Comparison of ENCODE assay signal across 8 cellular contexts in genomic region chr2:96063074-96063899, GRCh38. TPM values are rescaled to one million over a fixed set of nuclear protein-coding genes. Genes with fewer than 3 reads are reported as not detected.
DNase-seq lines count a peak whose midpoint lies in the region; ATAC-seq and TF ChIP-seq lines count a peak whose summit lies in the region.
"Not testable (repeated sequence)": the region's sequence is repeated elsewhere in the genome, so short reads cannot be mapped to it uniquely, and the experiment has no call there.

No MANE protein-coding gene starts in this region.

- not testable (repeated sequence) for H4K91ac ChIP-seq in trophoblast cell (ENCODE audit: low read depth, low read length)

- H3K79me2 ChIP-seq in fibroblast of lung (ENCODE audit: control insufficient read depth, insufficient read depth, low read length); trophoblast cell (ENCODE audit: control insufficient read depth, insufficient read depth, low read length, poor library complexity): not testable (repeated sequence)

- H3K27me3 Mint-ChIP-seq in T-cell: not testable (repeated sequence)

- H3K4me3 ChIP-seq in astrocyte of the cerebellum (ENCODE audit: low read depth, low read length); fibroblast of lung (replicated peaks in 1 of 4; ENCODE audit: control extremely low read depth in 1 of 4, insufficient read depth in 1 of 4, low read depth in 3 of 4, low read length in 4 of 4); trophoblast cell (ENCODE audit: low read depth, low read length); thoracic aorta: not testable (repeated sequence)

- H3K27me3 ChIP-seq in fibroblast of lung (ENCODE audit: control insufficient read depth, insufficient read depth, low read length); layer of hippocampus (ENCODE audit: control insufficient read depth, insufficient read depth, low read length); trophoblast cell (ENCODE audit: insufficient read depth, low read length); thoracic aorta (replicated peaks; ENCODE audit: insufficient read depth): not testable (repeated sequence)

- not testable (repeated sequence) for H3K18ac ChIP-seq in trophoblast cell (ENCODE audit: low read length)

- not testable (repeated sequence) for H4K8ac ChIP-seq in trophoblast cell (ENCODE audit: low read depth, low read length)

- POLR2A ChIA-PET in T-cell (lab: Charles Lee): not testable (repeated sequence)

- not testable (repeated sequence) for H3K36me3 Mint-ChIP-seq in T-cell

- H2AK5ac ChIP-seq in trophoblast cell (ENCODE audit: low read length): not testable (repeated sequence)

- not testable (repeated sequence) for H3K9me3 ChIP-seq in fibroblast of lung (ENCODE audit: control insufficient read depth, insufficient read depth, low read depth, low read length); trophoblast cell (ENCODE audit: insufficient read depth, low read depth, low read length); thoracic aorta

- H3K4me3 Mint-ChIP-seq in T-cell: not testable (repeated sequence)

- CTCF ChIA-PET in T-cell (lab: Charles Lee): not testable (repeated sequence)

- H3K9me3 Mint-ChIP-seq in T-cell: not testable (repeated sequence)

- peak in 3 of 4 experiments; percentile 33 to 62 (median 60) for ATAC-seq in T-cell (replicated peaks in 1 of 4)
- not testable (repeated sequence) for ATAC-seq in thoracic aorta (ENCODE audit: insufficient number of reproducible peaks, low FRiP score, low read depth)

- not testable (repeated sequence) for H3K4me1 ChIP-seq in fibroblast of lung (ENCODE audit: control insufficient read depth, extremely low read depth, insufficient read depth, low read length); trophoblast cell (ENCODE audit: control insufficient read depth in 1 of 2, insufficient read depth in 2 of 2, low read length in 2 of 2); thoracic aorta (ENCODE audit: control insufficient read depth in 1 of 2, low read depth in 2 of 2)

- DNase-seq in D341Med (ENCODE audit: low spot score) (peak; percentile 22), HPDE6-E6E7 (ENCODE audit: extremely low spot score) (peak; percentile 16), T-cell (peak in 2 of 34 experiments; percentile 10 to 20), astrocyte of the cerebellum (ENCODE audit: low read depth) (peak; percentile 8), fibroblast of lung (ENCODE audit: low read depth in 2 of 2) (peak; percentile 73 to 76), trophoblast cell (peak; percentile 20 to 42)
- not testable (repeated sequence) for DNase-seq in thoracic aorta (ENCODE audit: low spot score)

- not testable (repeated sequence) for H2BK5ac ChIP-seq in trophoblast cell (ENCODE audit: low read depth, low read length, poor library complexity)

- H3K27ac ChIP-seq in fibroblast of lung (ENCODE audit: insufficient read depth, low read length); trophoblast cell (ENCODE audit: low read depth, low read length); thoracic aorta: not testable (repeated sequence)
- H3K27ac ChIP-seq in layer of hippocampus (ENCODE audit: low read depth, low read length): peak overlapping the region; percentile 79

- not testable (repeated sequence) for H3K9ac ChIP-seq in fibroblast of lung (ENCODE audit: insufficient read depth, low read length); trophoblast cell (ENCODE audit: low read length)

- not testable (repeated sequence) for H3K4me1 Mint-ChIP-seq in T-cell

- H3K79me1 ChIP-seq in trophoblast cell (ENCODE audit: low read length): not testable (repeated sequence)

- H4K20me1 ChIP-seq in fibroblast of lung (ENCODE audit: control insufficient read depth, extremely low read depth, insufficient read depth, low read length): not testable (repeated sequence)

- not testable (repeated sequence) for H3K14ac ChIP-seq in trophoblast cell (ENCODE audit: low read length)

- not testable (repeated sequence) for H4K12ac ChIP-seq in trophoblast cell (ENCODE audit: low read depth, low read length)

- not testable (repeated sequence) for H2BK12ac ChIP-seq in trophoblast cell (ENCODE audit: low read length)

- in situ Hi-C loops in astrocyte of the cerebellum (cut with HindIII; ENCODE audit: low sequenced_read_pairs): not testable (repeated sequence)

- no CpG with 5 or more reads among the region's 12 CpGs for WGBS in trophoblast cell (ENCODE audit: extremely low coverage, insufficient coverage, insufficient read length)

- H3K4me2 ChIP-seq in fibroblast of lung (ENCODE audit: extremely low read depth, insufficient read depth, low read length); trophoblast cell (ENCODE audit: low read length): not testable (repeated sequence)

- not testable (repeated sequence) for H3K4ac ChIP-seq in trophoblast cell (ENCODE audit: low read depth, low read length)

- not testable (repeated sequence) for H3K36me3 ChIP-seq in fibroblast of lung (ENCODE audit: control insufficient read depth, insufficient read depth, low read length); trophoblast cell (ENCODE audit: control insufficient read depth in 1 of 2, insufficient read depth in 2 of 2, low read length in 2 of 2); thoracic aorta

- TF ChIP-seq CTCF in astrocyte of the cerebellum (IDR thresholded peaks at IDR 0.05; ENCODE audit: low read depth, low read length, missing control alignments) (peak; percentile 22), fibroblast of lung (conservative IDR thresholded peaks at IDR 0.05 in 1 of 2, IDR thresholded peaks at IDR 0.05 in 1 of 2; ENCODE audit: low read depth in 1 of 2, low read length in 2 of 2) (peak; percentile 35 to 38), thoracic aorta (IDR thresholded peaks at IDR 0.05) (peak; percentile 14)

- not testable (repeated sequence) for H3K23ac ChIP-seq in trophoblast cell (ENCODE audit: low read length)

- H2AFZ ChIP-seq in fibroblast of lung (ENCODE audit: low read length); trophoblast cell (ENCODE audit: insufficient read depth, low read length, poor library complexity): not testable (repeated sequence)

- H2BK120ac ChIP-seq in trophoblast cell (ENCODE audit: insufficient read depth, low read length, poor library complexity): not testable (repeated sequence)

- not testable (repeated sequence) for H3K27ac Mint-ChIP-seq in T-cell

RNA-seq across cellular contexts. Expression of gene GPAT2, which starts 28.6 kb away (rescaled TPM):
- total RNA-seq in T-cell: 1 to 10 TPM in 4 of 5 donors, not detected in 1; 3.3 to 3.9 (median 3.8) TPM
- total RNA-seq in fibroblast of lung: 2.8 and 3.9 TPM in 2 replicates
- 1.1 and 3.5 TPM in 2 replicates for polyA plus RNA-seq in fibroblast of lung
- polyA plus RNA-seq in fibroblast of lung (2012): 1.9 and 7.2 TPM in 2 replicates
- polyA minus RNA-seq in fibroblast of lung (ENCODE audit: low replicate concordance): 1.8 and 4.8 TPM in 2 replicates
- 0.03 TPM in 1 of 2 replicates, not detected in the other for polyA plus RNA-seq in trophoblast cell (2013)
- 1 to 10 TPM; 6.9 TPM for total RNA-seq in thoracic aorta

RNA-seq across cellular contexts. Expression of gene ADRA2B, which starts 53.1 kb away (rescaled TPM):
- total RNA-seq in T-cell: under 1 TPM; 0.13 to 0.77 (median 0.18) TPM
- not detected in 2 replicates for total RNA-seq in fibroblast of lung
- polyA plus RNA-seq in fibroblast of lung: 0.07 TPM in 1 of 2 replicates, not detected in the other
- polyA plus RNA-seq in fibroblast of lung (2012): 0.15 TPM in 1 of 2 replicates, not detected in the other
- 0.24 TPM in 1 of 2 replicates, not detected in the other for polyA minus RNA-seq in fibroblast of lung (ENCODE audit: low replicate concordance)
- polyA plus RNA-seq in trophoblast cell (2013): 3.6 and 3.8 TPM in 2 replicates
- total RNA-seq in thoracic aorta: 1 to 10 TPM; 3.5 to 4.5 TPM
